In the genomic region with DNA sequence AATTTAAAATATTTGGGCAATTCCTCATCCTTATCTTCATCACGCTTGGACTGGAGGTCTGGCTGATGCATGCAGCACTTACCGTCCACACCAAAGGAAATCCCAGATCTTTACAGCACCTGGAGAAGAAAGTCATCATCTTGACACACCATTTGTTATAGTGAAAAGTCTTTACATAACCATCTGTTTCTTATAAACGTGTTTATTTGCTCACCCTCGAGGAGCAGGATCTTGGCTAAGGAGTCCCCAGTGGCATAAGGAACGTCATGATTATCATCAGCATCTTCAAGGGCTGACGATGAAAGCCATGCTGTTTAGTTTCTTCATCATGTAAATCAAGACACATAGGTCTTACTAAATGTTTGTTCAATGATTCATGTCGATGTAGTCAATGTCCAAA, we compare ENCODE assay signal across 28 cellular contexts.
A peak's percentile ranks its signal among the peaks of the same experiment; 100 is the strongest.
DNase-seq lines count a peak whose midpoint lies in the region; ATAC-seq and TF ChIP-seq lines count a peak whose summit lies in the region.
"Had no signal": no experiment of that assay in that cellular context is flagged by ENCODE, and none has a peak within 500 bp of the region (broad histone marks: within the 10 kb centered on the region; RNA-seq: fewer than 3 reads in every experiment).

No MANE protein-coding gene starts in this region.

- ATAC-seq in HG02970 (IDR thresholded peaks at IDR 0.05; ENCODE audit: low FRiP score, unreplicated experiment) (no peak), HG02571 (IDR thresholded peaks at IDR 0.05; ENCODE audit: unreplicated experiment) (no peak)
- ATAC-seq: GM23338, left lung, right lobe of liver, WTC11 had no signal

- no peaks in the 10 kb centered on the region for H3K36me3 Mint-ChIP-seq in activated CD4-positive, alpha-beta memory T cell treated with anti-CD3 and anti-CD28 coated beads, Interleukin-2, amount 10 ng/mL, durations not matched to agents 7 days and 5 days (ENCODE audit: low read depth)
- H3K36me3 Mint-ChIP-seq: WTC11 had no signal

- POLR2A ChIA-PET in activated CD4-positive, alpha-beta memory T cell treated with anti-CD3 and anti-CD28 coated beads, Interleukin-2, amount 10 ng/mL, durations not matched to agents 7 days and 5 days (lab: Charles Lee) = no interaction called here

- no peaks in the 10 kb centered on the region for H3K4me1 Mint-ChIP-seq in activated CD4-positive, alpha-beta memory T cell treated with anti-CD3 and anti-CD28 coated beads, Interleukin-2, amount 10 ng/mL, durations not matched to agents 7 days and 5 days
- H3K4me1 Mint-ChIP-seq: activated CD4-positive, alpha-beta T cell treated with anti-CD3 and anti-CD28 coated beads, Interleukin-2, amount 10 ng/mL, durations not matched to agents 7 days and 5 days had no signal

- H3K27me3 Mint-ChIP-seq in activated CD4-positive, alpha-beta memory T cell treated with anti-CD3 and anti-CD28 coated beads, Interleukin-2, amount 10 ng/mL, durations not matched to agents 7 days and 5 days = no peaks in the 10 kb centered on the region
- H3K27me3 Mint-ChIP-seq: activated CD4-positive, alpha-beta T cell treated with anti-CD3 and anti-CD28 coated beads, Interleukin-2, amount 10 ng/mL, durations not matched to agents 7 days and 5 days had no signal

- DNase-seq in A172 (ENCODE audit: low spot score) (peak; percentile 12), ELF-1 (ENCODE audit: low read depth, low spot score) (peak; percentile 8), T1000 (lab: John Stamatoyannopoulos, UW) (peak; percentile 14), fibroblast of villous mesenchyme (ENCODE audit: low read depth) (peak; percentile 9), GM10266 (ENCODE audit: extremely low spot score) (no peak)
- DNase-seq in activated CD4-positive, alpha-beta memory T cell treated with anti-CD3 and anti-CD28 coated beads, Interleukin-2, amount 10 ng/mL, durations not matched to agents 7 days and 5 days = no peak
- DNase-seq: activated CD4-positive, alpha-beta T cell treated with anti-CD3 and anti-CD28 coated beads, Interleukin-2, amount 10 ng/mL, durations not matched to agents 7 days and 5 days; activated naive CD4-positive, alpha-beta T cell treated with Interleukin-2 at 50 U/mL for 16 hours; amniotic stem cell; DMS79 treated with DMSO at 0.1 percent for 48 hours; effector memory CD4-positive, alpha-beta T cell; left lung; mesenchymal stem cell; NCI-H1092 treated with DMSO at 0.1 percent for 48 hours; NCI-H187 treated with DMSO at 0.1 percent for 48 hours; NCI-H524; right lobe of liver; SHP77; stimulated activated CD4-positive, alpha-beta T cell treated with anti-CD3 and anti-CD28 coated beads, Interleukin-4, amount 100 ng/mL, for 24 hours; stimulated activated naive CD4-positive, alpha-beta T cell; SW 1271 had no signal

- no peak overlapping the region for H3K4me3 ChIP-seq in fibroblast of villous mesenchyme (ENCODE audit: low read depth, low read length)
- H3K4me3 ChIP-seq: BLaER1 treated with 17β-estradiol and CSF1 and Interleukin-3, amounts not matched to agents 10 nM and 100 nM; coronary artery; GM23338; left lung; right lobe of liver; suprapubic skin had no signal

- H3K4me3 Mint-ChIP-seq in activated CD4-positive, alpha-beta memory T cell treated with anti-CD3 and anti-CD28 coated beads, Interleukin-2, amount 10 ng/mL, durations not matched to agents 7 days and 5 days = no peak overlapping the region
- H3K4me3 Mint-ChIP-seq: activated CD4-positive, alpha-beta T cell treated with anti-CD3 and anti-CD28 coated beads, Interleukin-2, amount 10 ng/mL, durations not matched to agents 7 days and 5 days; GM23338; WTC11 had no signal

- CTCF ChIA-PET in activated CD4-positive, alpha-beta memory T cell treated with anti-CD3 and anti-CD28 coated beads, Interleukin-2, amount 10 ng/mL, durations not matched to agents 7 days and 5 days (lab: Charles Lee) = no interaction called here

- TF ChIP-seq CTCF in fibroblast of villous mesenchyme (IDR thresholded peaks at IDR 0.05; ENCODE audit: insufficient read depth, low read depth, low read length) (no peak), GM10266 (IDR thresholded peaks at IDR 0.05; ENCODE audit: control insufficient read depth, insufficient read depth, low read depth, missing control alignments) (no peak)

- H3K9me3 Mint-ChIP-seq in activated CD4-positive, alpha-beta memory T cell treated with anti-CD3 and anti-CD28 coated beads, Interleukin-2, amount 10 ng/mL, durations not matched to agents 7 days and 5 days = no peaks in the 10 kb centered on the region
- H3K9me3 Mint-ChIP-seq: GM23338, WTC11 had no signal

- no peak overlapping the region for H3K27ac Mint-ChIP-seq in activated CD4-positive, alpha-beta memory T cell treated with anti-CD3 and anti-CD28 coated beads, Interleukin-2, amount 10 ng/mL, durations not matched to agents 7 days and 5 days
- H3K27ac Mint-ChIP-seq: activated CD4-positive, alpha-beta T cell treated with anti-CD3 and anti-CD28 coated beads, Interleukin-2, amount 10 ng/mL, durations not matched to agents 7 days and 5 days; GM23338; WTC11 had no signal

Comparison
In these comparisons a context has a peak if more than half of its experiments do, and no peak if none do; other contexts are left out.
1. DNase-seq: peak in A172 (single experiment), ELF-1 (single experiment), T1000 (single experiment) and fibroblast of villous mesenchyme (single experiment); none in activated CD4-positive, alpha-beta memory T cell treated with anti-CD3 and anti-CD28 coated beads, Interleukin-2, amount 10 ng/mL, durations not matched to agents 7 days and 5 days (single experiment) and GM10266 (single experiment).